12 cellular contexts compared by ENCODE assay signal in genomic region chr19:57709616-57710015, GRCh38. TPM values are rescaled to one million over a fixed set of nuclear protein-coding genes. Genes with fewer than 3 reads are reported as not detected.
DNase-seq lines count a peak whose midpoint lies in the region; ATAC-seq, FAIRE-seq and TF ChIP-seq lines count a peak whose summit lies in the region.
"Had no signal": no experiment of that assay in that cellular context is flagged by ENCODE, and none has a peak within 500 bp of the region (broad histone marks: within the 10 kb centered on the region; RNA-seq: fewer than 3 reads in every experiment).

No MANE protein-coding gene starts in this region.

- H3K4ac ChIP-seq in H1 (replicated peaks; ENCODE audit: insufficient read length, low read depth, low read length), result no peak overlapping the region

- peaks cover 12 to 38% of the 10 kb centered on the region in 2 experiments for H3K79me2 ChIP-seq in H1 (ENCODE audit: control insufficient read depth in 1 of 2, insufficient read depth in 2 of 2, low read length in 2 of 2)

- peak overlapping the region; percentile 90 for H3K27ac ChIP-seq in left ventricle myocardium inferior (replicated peaks)
- no peak overlapping the region for H3K27ac ChIP-seq in H1 (ENCODE audit: low read depth, low read length)
- peak overlapping the region; percentile 86 to 94 (median 92) for H3K27ac ChIP-seq in thyroid gland

- ATAC-seq in Right ventricle myocardium inferior, result no peak
- no peak for ATAC-seq in naive B cell (ENCODE audit: low read depth in 2 of 2)
- no peak for ATAC-seq in GM18517 (IDR thresholded peaks at IDR 0.05; ENCODE audit: unreplicated experiment)

- peaks cover 98% of the 10 kb centered on the region for H3K9me3 ChIP-seq in left ventricle myocardium inferior (replicated peaks)
- H3K9me3 ChIP-seq in H1 (ENCODE audit: insufficient read depth in 2 of 2, low read depth in 1 of 2, low read length in 1 of 2), result no peaks in the 10 kb centered on the region
- H3K9me3 ChIP-seq in thyroid gland, result no peaks in the 10 kb centered on the region

- peak overlapping the region; percentile 42 to 100 (median 99) for H3K27ac Mint-ChIP-seq in naive B cell

- TF ChIP-seq POLR2A in H1 (IDR thresholded peaks at IDR 0.05; ENCODE audit: control extremely low read depth in 1 of 2, low read depth in 2 of 2, low read length in 2 of 2), result no peak
- no peak for TF ChIP-seq POLR2A in thyroid gland (IDR thresholded peaks at IDR 0.05)

- H3K27me3 Mint-ChIP-seq in naive B cell, result no peaks in the 10 kb centered on the region

- H2BK120ac ChIP-seq in H1 (replicated peaks; ENCODE audit: low read depth, low read length), result no peak overlapping the region

- H3K27me3 ChIP-seq in left ventricle myocardium inferior (ENCODE audit: low read depth) (no peaks in the 10 kb centered on the region), H1 (replicated peaks in 1 of 4; ENCODE audit: control insufficient read depth in 3 of 4, extremely low read depth in 1 of 4, insufficient read depth in 3 of 4, low read length in 3 of 4) (no peaks in the 10 kb centered on the region), thyroid gland (no peaks in the 10 kb centered on the region)
- H3K27me3 ChIP-seq: upper lobe of left lung had no signal

- no peak overlapping the region for H2BK20ac ChIP-seq in H1 (ENCODE audit: low read length)

- H3K79me1 ChIP-seq in H1 (ENCODE audit: low read depth, low read length), result peaks cover 27% of the 10 kb centered on the region

- FAIRE-seq in H1 (lab: Jason Lieb, UNC), result no peak
- FAIRE-seq: H54 had no signal

- no peak overlapping the region for H3K23ac ChIP-seq in H1 (ENCODE audit: insufficient read length)

- peaks cover 37 to 51% (median 46%) of the 10 kb centered on the region in 3 donors for H3K4me1 Mint-ChIP-seq in naive B cell

- H3K4me3 Mint-ChIP-seq in naive B cell, result peak overlapping the region; percentile 90 to 100 (median 98)

- H4K91ac ChIP-seq in H1 (replicated peaks; ENCODE audit: insufficient read length, low read length), result no peak overlapping the region

- no peak overlapping the region for H3K18ac ChIP-seq in H1 (ENCODE audit: extremely low read depth, low read length)

- DNase-seq in left ventricle myocardium inferior (no peak), Right ventricle myocardium inferior (ENCODE audit: missing footprints) (no peak), H1 (ENCODE audit: low read depth in 1 of 2, low spot score in 2 of 2) (peak in 1 of 2 experiments; percentile 50), naive B cell (no peak), thyroid gland (no peak), OCI-M2 (lab: John Stamatoyannopoulos, UW; ENCODE audit: unreplicated experiment) (no peak), MV-4-11 (lab: John Stamatoyannopoulos, UW) (no peak)
- DNase-seq: AML-193, GF-D8 had no signal

- POLR2A ChIA-PET in H1 (lab: Charles Lee; ENCODE audit: partially characterized antibody), result interaction anchor here (0.6 to 6.0 kb wide), 36 partner anchors 9 to 444 kb away, joined by 3 to 51 read pairs (median 4); partner anchors contain the start of genes ZIK1, ZNF134, ZNF211 and ZNF416

- 0 out of 2 replicates have a peak overlapping the region, but pooled peaks have one; percentile 37 for H4K8ac ChIP-seq in H1 (ENCODE audit: extremely low read depth, insufficient read depth, low read length)

- H2BK12ac ChIP-seq in H1 (ENCODE audit: low read depth, low read length), result no peak overlapping the region

- H4K20me1 ChIP-seq in H1 (replicated peaks in 1 of 2; ENCODE audit: control insufficient read depth in 1 of 2, insufficient read depth in 2 of 2, low read length in 2 of 2), result peaks cover 0 to 13% of the 10 kb centered on the region in 2 experiments

- H3K9ac ChIP-seq in H1 (replicated peaks in 1 of 4; ENCODE audit: extremely low read depth in 1 of 4, low read depth in 3 of 4, low read length in 3 of 4), result no peak overlapping the region

- peak overlapping the region; percentile 84 to 92 for H3K4me2 ChIP-seq in H1 (ENCODE audit: insufficient read depth in 1 of 2, low read depth in 2 of 2, low read length in 2 of 2)

- CTCF ChIA-PET in H1 (lab: Charles Lee; ENCODE audit: partially characterized antibody), result interaction anchor here (0.8 to 0.9 kb wide), 2 partner anchors 38 to 42 kb away, joined by 3 to 4 read pairs; no protein-coding TSS in a partner anchor

- H3K4me3 ChIP-seq in left ventricle myocardium inferior (peak overlapping the region; percentile 80), H1 (ENCODE audit: extremely low read depth in 1 of 4, insufficient read depth in 2 of 4, low read depth in 3 of 4, low read length in 4 of 4) (peak overlapping the region; percentile 91 to 97 (median 94); a peak in 7 of 8 replicates), thyroid gland (replicated peaks in 1 of 3) (peak overlapping the region in 2 of 3 donors; percentile 23 to 64)

- peaks cover 13% of the 10 kb centered on the region for H3K23me2 ChIP-seq in H1 (ENCODE audit: low read depth, low read length)

- peak overlapping the region; percentile 85 for H2AFZ ChIP-seq in H1 (ENCODE audit: low read length)

- no peak for TF ChIP-seq RAD21 in H1 (IDR thresholded peaks at IDR 0.05 in 1 of 2, conservative IDR thresholded peaks at IDR 0.05 in 1 of 2; ENCODE audit: low read depth in 2 of 2, low read length in 2 of 2)

- TF ChIP-seq CTCF in left ventricle myocardium inferior (IDR thresholded peaks at IDR 0.05; ENCODE audit: borderline replicate concordance) (no peak), H1 (IDR thresholded peaks at IDR 0.05; ENCODE audit: control extremely low read depth in 1 of 3, insufficient read depth in 1 of 3, low read depth in 1 of 3, low read length in 3 of 3) (no peak), thyroid gland (IDR thresholded peaks at IDR 0.05) (no peak)

- no peak overlapping the region for H3K14ac ChIP-seq in H1 (ENCODE audit: insufficient read length)

- H3K4me1 ChIP-seq in left ventricle myocardium inferior (peaks cover 47% of the 10 kb centered on the region), H1 (replicated peaks in 1 of 4; ENCODE audit: control insufficient read depth in 3 of 4, insufficient read depth in 4 of 4, low read length in 3 of 4) (peaks cover 0 to 9% (median 4%) of the 10 kb centered on the region in 4 experiments; a peak in 5 of 7 replicates), thyroid gland (peaks cover 24 to 25% of the 10 kb centered on the region in 2 donors)

- H2BK15ac ChIP-seq in H1 (ENCODE audit: low read length), result no peak overlapping the region

- TF ChIP-seq EP300 in H1 (IDR thresholded peaks at IDR 0.05; ENCODE audit: borderline replicate concordance in 1 of 2, low read depth in 2 of 2, low read length in 2 of 2), result no peak

- peaks cover 20 to 30% of the 10 kb centered on the region in 2 donors for H3K36me3 Mint-ChIP-seq in naive B cell

- no peak overlapping the region for H4K5ac ChIP-seq in H1 (ENCODE audit: insufficient read length, low read depth, low read length)

- H3K9me3 Mint-ChIP-seq in naive B cell, result peaks cover 0 to 11% (median 3%) of the 10 kb centered on the region in 7 donors

- intact Hi-C loops in left ventricle myocardium inferior (cut with micrococcal nuclease), result no loop called here
- intact Hi-C loops in Right ventricle myocardium inferior (cut with DNase I), result no loop called here
- intact Hi-C loops in thyroid gland (cut with DNase I), result no loop called here

- H3K56ac ChIP-seq in H1 (replicated peaks; ENCODE audit: insufficient read length, low read depth, low read length), result no peak overlapping the region

- no peak overlapping the region for H2BK5ac ChIP-seq in H1 (ENCODE audit: low read depth, low read length)

- H3K36me3 ChIP-seq in left ventricle myocardium inferior, result peaks cover 31% of the 10 kb centered on the region
- peaks cover 0 to 4% (median 4%) of the 10 kb centered on the region in 4 experiments; a peak in 6 of 8 replicates for H3K36me3 ChIP-seq in H1 (ENCODE audit: control insufficient read depth in 2 of 4, insufficient read depth in 4 of 4, low read length in 3 of 4)
- H3K36me3 ChIP-seq in thyroid gland, result no peaks in the 10 kb centered on the region

- 41% methylated on average over 15 of the region's 15 CpGs; no CpG with 5 or more reads in 1 of the 2 experiments for WGBS in H1 (ENCODE audit: extremely low coverage in 1 of 2, insufficient coverage in 1 of 2, insufficient read length in 1 of 2, insufficient replicate concordance in 2 of 2, low coverage in 1 of 2, low lambda C conversion rate in 2 of 2, missing lambda C conversion rate in 1 of 2), 2 experiments
- 59 to 60% methylated on average over 15 of the region's 15 CpGs for WGBS in thyroid gland, 2 donors

- H2AK5ac ChIP-seq in H1 (ENCODE audit: low read depth, low read length), result no peak overlapping the region

RNA-seq across cellular contexts. Expression of gene ZNF154, which starts 0.6 kb away (rescaled TPM):
- 4.8 TPM for total RNA-seq in left ventricle myocardium inferior
- 3.3 TPM for total RNA-seq in Right ventricle myocardium inferior
- total RNA-seq in H1 (2021; fragmentation: NEBNext Ultra II Directional; extraction: Animal tissue kit (Norgen Biotek cat#: 25700)), result 9.5 and 11.6 TPM in 2 replicates
- polyA plus RNA-seq in H1 (2011; rRNA removed), result 4.8 and 5.3 TPM in 2 replicates
- polyA plus RNA-seq in H1 (2011; cell fraction: cytosol; rRNA removed), result 7.5 TPM
- 12.7 TPM for polyA plus RNA-seq in H1 (2011; cell fraction: nucleus; rRNA removed)
- polyA plus RNA-seq in H1 (2012, experiment 1 of 2), result 6.7 to 10.3 TPM (median 8.3 TPM) in 4 replicates
- 0.91 TPM for polyA plus RNA-seq in H1 (2012, experiment 2 of 2)
- polyA plus RNA-seq in H1 (2013, experiment 1 of 2), result 5.9 TPM
- polyA plus RNA-seq in H1 (2013, experiment 2 of 2), result 5.0 TPM
- polyA minus RNA-seq in H1 (2011; rRNA and poly(A)+ RNA removed), result 15.7 and 18.1 TPM in 2 replicates
- 10.6 TPM for polyA minus RNA-seq in H1 (2011; cell fraction: cytosol; rRNA and poly(A)+ RNA removed)
- 22.7 TPM for polyA minus RNA-seq in H1 (2011; cell fraction: nucleus; rRNA and poly(A)+ RNA removed)
- 10 to 100 TPM in 2 of 6 donors, 1 to 10 TPM in 4; 4.3 to 12.9 (median 6.0) TPM for polyA plus RNA-seq in naive B cell (ENCODE audit: low read depth in 6 of 6)
- 10 to 100 TPM; 15.6 to 25.8 (median 18.2) TPM for total RNA-seq in thyroid gland

RNA-seq across cellular contexts. Expression of gene ZNF671, which starts 17.8 kb away (rescaled TPM):
- 9.3 TPM for total RNA-seq in left ventricle myocardium inferior
- 5.8 TPM for total RNA-seq in Right ventricle myocardium inferior
- 6.6 and 7.2 TPM in 2 replicates for total RNA-seq in H1 (2021; fragmentation: NEBNext Ultra II Directional; extraction: Animal tissue kit (Norgen Biotek cat#: 25700))
- polyA plus RNA-seq in H1 (2011; rRNA removed), result 5.3 and 7.0 TPM in 2 replicates
- 4.8 TPM for polyA plus RNA-seq in H1 (2011; cell fraction: cytosol; rRNA removed)
- 4.2 TPM for polyA plus RNA-seq in H1 (2011; cell fraction: nucleus; rRNA removed)
- 6.2 to 8.4 TPM (median 7.0 TPM) in 4 replicates for polyA plus RNA-seq in H1 (2012, experiment 1 of 2)
- 1.7 TPM for polyA plus RNA-seq in H1 (2012, experiment 2 of 2)
- polyA plus RNA-seq in H1 (2013, experiment 1 of 2), result 2.8 TPM
- polyA plus RNA-seq in H1 (2013, experiment 2 of 2), result 2.4 TPM
- 11.5 and 13.3 TPM in 2 replicates for polyA minus RNA-seq in H1 (2011; rRNA and poly(A)+ RNA removed)
- 4.0 TPM for polyA minus RNA-seq in H1 (2011; cell fraction: cytosol; rRNA and poly(A)+ RNA removed)
- polyA minus RNA-seq in H1 (2011; cell fraction: nucleus; rRNA and poly(A)+ RNA removed), result 8.9 TPM
- 10 to 100 TPM; 25.2 to 41.6 (median 30.4) TPM for polyA plus RNA-seq in naive B cell (ENCODE audit: low read depth in 6 of 6)
- 10 to 100 TPM; 16.8 to 27.6 (median 20.7) TPM for total RNA-seq in thyroid gland

RNA-seq across cellular contexts. Expression of gene ZNF551, which starts 27.8 kb away (rescaled TPM):
- total RNA-seq in left ventricle myocardium inferior (3.6 TPM), Right ventricle myocardium inferior (4.0 TPM), thyroid gland (10 to 100 TPM; 11.2 to 23.6 (median 17.7) TPM)
- total RNA-seq in H1 (2021; fragmentation: NEBNext Ultra II Directional; extraction: Animal tissue kit (Norgen Biotek cat#: 25700)), result 30.0 and 33.0 TPM in 2 replicates
- polyA plus RNA-seq in H1 (2011; rRNA removed) (14.6 and 19.2 TPM in 2 replicates), naive B cell (ENCODE audit: low read depth in 6 of 6) (10 to 100 TPM in 3 of 6 donors, 1 to 10 TPM in 2, under 1 TPM in 1; 0.91 to 14.1 (median 9.8) TPM)
- polyA plus RNA-seq in H1 (2011; cell fraction: cytosol; rRNA removed), result 27.0 TPM
- polyA plus RNA-seq in H1 (2011; cell fraction: nucleus; rRNA removed), result 14.2 TPM
- 13.7 to 17.0 TPM (median 15.6 TPM) in 4 replicates for polyA plus RNA-seq in H1 (2012, experiment 1 of 2)
- 1.7 TPM for polyA plus RNA-seq in H1 (2012, experiment 2 of 2)
- polyA plus RNA-seq in H1 (2013, experiment 1 of 2), result 12.9 TPM
- polyA plus RNA-seq in H1 (2013, experiment 2 of 2), result 12.8 TPM
- polyA minus RNA-seq in H1 (2011; rRNA and poly(A)+ RNA removed), result 44.0 and 60.2 TPM in 2 replicates
- polyA minus RNA-seq in H1 (2011; cell fraction: cytosol; rRNA and poly(A)+ RNA removed), result 35.6 TPM
- polyA minus RNA-seq in H1 (2011; cell fraction: nucleus; rRNA and poly(A)+ RNA removed), result 32.7 TPM

RNA-seq across cellular contexts. Expression of gene ZNF776, which starts 37.0 kb away (rescaled TPM):
- 12.9 TPM for total RNA-seq in left ventricle myocardium inferior
- 12.5 TPM for total RNA-seq in Right ventricle myocardium inferior
- 17.3 and 20.5 TPM in 2 replicates for total RNA-seq in H1 (2021; fragmentation: NEBNext Ultra II Directional; extraction: Animal tissue kit (Norgen Biotek cat#: 25700))
- polyA plus RNA-seq in H1 (2011; rRNA removed), result 7.8 and 10.6 TPM in 2 replicates
- polyA plus RNA-seq in H1 (2011; cell fraction: cytosol; rRNA removed), result 14.3 TPM
- 30.1 TPM for polyA plus RNA-seq in H1 (2011; cell fraction: nucleus; rRNA removed)
- 9.5 to 13.9 TPM (median 10.6 TPM) in 4 replicates for polyA plus RNA-seq in H1 (2012, experiment 1 of 2)
- 1.2 TPM for polyA plus RNA-seq in H1 (2012, experiment 2 of 2)
- 9.8 TPM for polyA plus RNA-seq in H1 (2013, experiment 1 of 2)
- polyA plus RNA-seq in H1 (2013, experiment 2 of 2), result 9.1 TPM
- 11.5 and 18.1 TPM in 2 replicates for polyA minus RNA-seq in H1 (2011; rRNA and poly(A)+ RNA removed)
- polyA minus RNA-seq in H1 (2011; cell fraction: cytosol; rRNA and poly(A)+ RNA removed), result 17.5 TPM
- 58.1 TPM for polyA minus RNA-seq in H1 (2011; cell fraction: nucleus; rRNA and poly(A)+ RNA removed)
- 10 to 100 TPM; 11.9 to 18.4 (median 15.1) TPM for polyA plus RNA-seq in naive B cell (ENCODE audit: low read depth in 6 of 6)
- 10 to 100 TPM; 17.6 to 24.4 (median 22.4) TPM for total RNA-seq in thyroid gland

RNA-seq across cellular contexts. Expression of gene ZSCAN4, which starts 40.9 kb away (rescaled TPM):
- total RNA-seq in left ventricle myocardium inferior (not detected), Right ventricle myocardium inferior (not detected), thyroid gland (1 to 10 TPM in 1 of 4 donors, under 1 TPM in 3; 0.22 to 1.1 (median 0.47) TPM)
- not detected in 2 replicates for total RNA-seq in H1 (2021; fragmentation: NEBNext Ultra II Directional; extraction: Animal tissue kit (Norgen Biotek cat#: 25700))
- polyA plus RNA-seq in H1 (2011; rRNA removed) (not detected in 2 replicates), naive B cell (ENCODE audit: low read depth in 6 of 6) (not detected)
- not detected for polyA plus RNA-seq in H1 (2011; cell fraction: cytosol; rRNA removed)
- 0.06 TPM for polyA plus RNA-seq in H1 (2011; cell fraction: nucleus; rRNA removed)
- polyA plus RNA-seq in H1 (2012, experiment 1 of 2), result 0.09 TPM in 1 of 4 replicates, not detected in the others
- not detected for polyA plus RNA-seq in H1 (2012, experiment 2 of 2)
- not detected for polyA plus RNA-seq in H1 (2013, experiment 1 of 2)
- not detected for polyA plus RNA-seq in H1 (2013, experiment 2 of 2)
- not detected in 2 replicates for polyA minus RNA-seq in H1 (2011; rRNA and poly(A)+ RNA removed)
- polyA minus RNA-seq in H1 (2011; cell fraction: cytosol; rRNA and poly(A)+ RNA removed), result not detected
- not detected for polyA minus RNA-seq in H1 (2011; cell fraction: nucleus; rRNA and poly(A)+ RNA removed)

Comparison
In these comparisons a context has a peak if more than half of its experiments do, and no peak if none do; other contexts are left out.
1. H3K4me3 ChIP-seq: peak in every context shown above with its lines; median percentile 94 in H1; 80 in left ventricle myocardium inferior; 44 in thyroid gland.